Comparison of ENCODE assay signal across 1 cellular context in the genomic region with DNA sequence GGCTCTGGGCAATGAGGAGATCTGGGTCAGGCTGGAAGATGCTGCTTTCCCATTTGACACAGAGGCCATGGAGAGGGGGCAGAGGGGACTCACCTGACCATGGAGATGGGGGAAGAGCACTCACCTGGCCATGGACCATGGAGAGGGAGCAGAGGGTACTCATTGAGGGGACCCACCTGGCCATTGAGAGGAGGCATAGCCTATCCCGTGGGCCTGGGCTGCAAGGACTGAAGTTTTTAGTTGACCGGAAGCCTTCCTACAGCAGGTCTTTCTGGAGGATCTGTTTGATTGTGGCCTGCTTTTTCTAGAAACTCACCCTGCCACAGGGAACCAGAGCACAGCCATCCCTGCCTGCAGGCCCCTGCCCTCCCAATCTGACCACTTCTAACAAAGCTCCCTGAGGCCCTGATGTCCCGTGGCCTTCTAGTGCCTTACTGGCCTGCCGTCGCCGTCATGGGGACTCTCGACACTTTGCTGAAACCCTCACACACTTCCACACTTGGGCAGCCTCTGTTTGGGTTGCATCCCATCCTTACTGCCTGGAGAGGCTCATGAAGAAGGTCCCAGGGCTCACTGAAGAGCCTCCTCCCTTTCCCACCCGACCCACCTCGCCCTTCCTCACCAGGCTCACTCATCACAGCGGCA.
TF ChIP-seq lines count a peak whose summit lies in the region.

No MANE protein-coding gene starts in this region.

TF ChIP-seq in WTC11, 78 proteins besides CTCF, POLR2A, EP300 and RAD21 (continued from another document):
- TF ChIP-seq, protein P1, sequence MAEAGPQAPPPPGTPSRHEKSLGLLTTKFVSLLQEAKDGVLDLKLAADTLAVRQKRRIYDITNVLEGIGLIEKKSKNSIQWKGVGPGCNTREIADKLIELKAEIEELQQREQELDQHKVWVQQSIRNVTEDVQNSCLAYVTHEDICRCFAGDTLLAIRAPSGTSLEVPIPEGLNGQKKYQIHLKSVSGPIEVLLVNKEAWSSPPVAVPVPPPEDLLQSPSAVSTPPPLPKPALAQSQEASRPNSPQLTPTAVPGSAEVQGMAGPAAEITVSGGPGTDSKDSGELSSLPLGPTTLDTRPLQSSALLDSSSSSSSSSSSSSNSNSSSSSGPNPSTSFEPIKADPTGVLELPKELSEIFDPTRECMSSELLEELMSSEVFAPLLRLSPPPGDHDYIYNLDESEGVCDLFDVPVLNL (CRISPR knock-in tag; IDR thresholded peaks at IDR 0.05; ENCODE audit: borderline replicate concordance, low read depth), result no peak
- TF ChIP-seq EMX1 (CRISPR knock-in tag; IDR thresholded peaks at IDR 0.05), result no peak
- TF ChIP-seq, protein P2, sequence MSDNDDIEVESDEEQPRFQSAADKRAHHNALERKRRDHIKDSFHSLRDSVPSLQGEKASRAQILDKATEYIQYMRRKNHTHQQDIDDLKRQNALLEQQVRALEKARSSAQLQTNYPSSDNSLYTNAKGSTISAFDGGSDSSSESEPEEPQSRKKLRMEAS (CRISPR knock-in tag; IDR thresholded peaks at IDR 0.05), result no peak
